In the genomic region with DNA sequence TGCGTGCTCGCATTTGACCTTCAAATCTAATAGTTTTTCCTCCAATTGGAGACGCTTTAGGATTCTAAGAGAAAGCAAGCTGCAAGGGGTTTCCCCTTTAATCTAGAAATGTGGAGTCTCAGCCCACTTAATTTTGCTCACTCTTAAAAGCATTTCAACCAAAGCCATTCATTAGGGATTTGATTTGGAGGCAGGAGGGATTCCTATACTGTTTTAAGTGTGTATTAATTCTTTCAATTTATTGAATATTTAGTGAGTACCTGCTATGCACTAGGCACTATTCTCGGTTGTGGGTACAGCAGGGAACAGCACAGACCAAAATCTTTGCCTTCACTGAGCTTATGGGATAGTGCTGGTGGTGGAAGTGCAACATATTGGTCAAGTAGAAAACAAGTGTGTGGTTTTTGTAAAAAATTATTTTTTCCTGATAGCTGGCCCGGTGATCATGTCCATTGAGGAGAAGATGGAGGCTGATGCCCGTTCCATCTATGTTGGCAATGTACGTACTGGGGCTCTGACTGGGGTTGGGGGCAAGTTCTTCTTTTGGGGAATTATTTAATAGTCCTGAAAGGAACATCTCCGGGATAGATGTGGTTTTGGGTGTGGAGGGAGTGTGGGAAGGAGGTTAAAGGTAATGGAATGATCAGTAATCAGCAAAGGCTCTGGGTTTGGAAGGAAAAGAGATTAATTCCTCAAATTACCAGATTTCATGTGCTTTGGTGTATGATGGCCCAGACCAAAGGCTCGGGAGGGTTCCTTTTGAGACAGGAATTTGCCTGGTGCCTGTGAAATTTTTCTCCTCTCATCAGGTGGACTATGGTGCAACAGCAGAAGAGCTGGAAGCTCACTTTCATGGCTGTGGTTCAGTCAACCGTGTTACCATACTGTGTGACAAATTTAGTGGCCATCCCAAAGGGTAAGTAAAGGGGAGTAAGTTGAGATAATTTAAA, we compare ENCODE assay signal across 8 cellular contexts. TPM values are rescaled to one million over a fixed set of nuclear protein-coding genes. Genes with fewer than 3 reads are reported as not detected.
DNase-seq lines count a peak whose midpoint lies in the region; ATAC-seq, FAIRE-seq and TF ChIP-seq lines count a peak whose summit lies in the region.

No MANE protein-coding gene starts in this region.

- no peaks in the 10 kb centered on the region for H3K27me3 ChIP-seq in iPS DF 6.9 (ENCODE audit: control insufficient read depth, insufficient read depth, low read length)
- no peaks in the 10 kb centered on the region for H3K27me3 ChIP-seq in smooth muscle cell (ENCODE audit: low read depth)

- ATAC-seq in activated CD8-positive, alpha-beta T cell treated with anti-CD3 and anti-CD28 coated beads, Interleukin-2, amount 10 ng/mL, durations not matched to agents 7 days and 5 days = no peak

- peak overlapping the region; percentile 91 for H3K27ac Mint-ChIP-seq in activated CD8-positive, alpha-beta T cell treated with anti-CD3 and anti-CD28 coated beads, Interleukin-2, amount 10 ng/mL, durations not matched to agents 7 days and 5 days

- H4K20me1 ChIP-seq in smooth muscle cell (ENCODE audit: low read depth) = peaks cover 33% of the 10 kb centered on the region

- FAIRE-seq in frontal cortex (lab: Jason Lieb, UNC) = no peak

- TF ChIP-seq CTCF in HEK293 (tag by site-specific recombination; IDR thresholded peaks at IDR 0.05) (no peak), smooth muscle cell (IDR thresholded peaks at IDR 0.05; ENCODE audit: borderline replicate concordance, insufficient read depth, poor library complexity, severe bottlenecking) (no peak)

- H3K4me3 Mint-ChIP-seq in activated CD8-positive, alpha-beta T cell treated with anti-CD3 and anti-CD28 coated beads, Interleukin-2, amount 10 ng/mL, durations not matched to agents 7 days and 5 days = peak overlapping the region; percentile 92

- DNase-seq in activated CD8-positive, alpha-beta T cell treated with anti-CD3 and anti-CD28 coated beads, Interleukin-2, amount 10 ng/mL, durations not matched to agents 7 days and 5 days = no peak
- no peak for DNase-seq in iPS DF 6.9 (ENCODE audit: low read depth, low spot score)
- DNase-seq in smooth muscle cell (lab: John Stamatoyannopoulos, UW; ENCODE audit: unreplicated experiment) = no peak
- no peak for DNase-seq in frontal cortex (ENCODE audit: low spot score in 2 of 2)
- no peak for DNase-seq in NCI-H1436 (lab: John Stamatoyannopoulos, UW)
- DNase-seq in NCI-H2029 treated with DMSO at 0.1 percent for 48 hours (lab: John Stamatoyannopoulos, UW) = no peak
- DNase-seq in SIG-M5 (lab: John Stamatoyannopoulos, UW) = no peak

- peaks cover 28% of the 10 kb centered on the region for H3K79me2 ChIP-seq in smooth muscle cell (ENCODE audit: low read depth)

- H3K9me3 ChIP-seq in HEK293 (ENCODE audit: control insufficient read depth, insufficient read depth, low read depth, low read length) (no peaks in the 10 kb centered on the region), iPS DF 6.9 (ENCODE audit: control insufficient read depth, insufficient read depth, low read length) (no peaks in the 10 kb centered on the region), smooth muscle cell (replicated peaks; ENCODE audit: low read depth) (no peaks in the 10 kb centered on the region)

- CTCF ChIA-PET in HEK293 (lab: Yijun Ruan, JAX) = interaction anchor here (0.6 to 2.5 kb wide), 8 partner anchors 11 to 285 kb away, joined by 3 to 14 read pairs (median 4); a partner anchor contains a TSS
- CTCF ChIA-PET in activated CD8-positive, alpha-beta T cell treated with anti-CD3 and anti-CD28 coated beads, Interleukin-2, amount 10 ng/mL, durations not matched to agents 7 days and 5 days (lab: Charles Lee) = interaction anchor here (0.7 to 4.8 kb wide), 13 partner anchors 12 to 254 kb away, joined by 3 to 75 read pairs (median 8); a partner anchor contains a TSS

- no peak overlapping the region for H2AFZ ChIP-seq in smooth muscle cell (ENCODE audit: low read depth)

- WGBS in iPS DF 6.9 (ENCODE audit: insufficient coverage, insufficient read length) = 100% methylated on average over 1 of the region's 10 CpGs
- WGBS in smooth muscle cell (ENCODE audit: low lambda C conversion rate) = 61% methylated on average over 10 of the region's 10 CpGs

- H3K36me3 Mint-ChIP-seq in activated CD8-positive, alpha-beta T cell treated with anti-CD3 and anti-CD28 coated beads, Interleukin-2, amount 10 ng/mL, durations not matched to agents 7 days and 5 days (ENCODE audit: low read depth) = peaks cover 51% of the 10 kb centered on the region

- H3K9ac ChIP-seq in smooth muscle cell (ENCODE audit: low read depth) = peak overlapping the region; percentile 99

- H3K36me3 ChIP-seq in HEK293 (ENCODE audit: control insufficient read depth in 2 of 2, insufficient read depth in 1 of 2, low read length in 2 of 2) (peaks cover 25 to 41% of the 10 kb centered on the region in 2 experiments), iPS DF 6.9 (ENCODE audit: control insufficient read depth, insufficient read depth, low read length) (peaks cover 18% of the 10 kb centered on the region), smooth muscle cell (ENCODE audit: low read depth) (no peaks in the 10 kb centered on the region)

- peaks cover 33% of the 10 kb centered on the region for H3K4me1 Mint-ChIP-seq in activated CD8-positive, alpha-beta T cell treated with anti-CD3 and anti-CD28 coated beads, Interleukin-2, amount 10 ng/mL, durations not matched to agents 7 days and 5 days (ENCODE audit: low read depth)

- H3K4me3 ChIP-seq in HEK293 (ENCODE audit: low read depth, low read length) (peak overlapping the region; percentile 97), iPS DF 6.9 (ENCODE audit: low read length) (peak overlapping the region; percentile 92; the same call in 1 of the 2 replicates), smooth muscle cell (peak overlapping the region; percentile 92)

- H3K27ac ChIP-seq in HEK293 (ENCODE audit: extremely low read depth, low read depth, low read length) (peak overlapping the region; percentile 92), iPS DF 6.9 (ENCODE audit: low read length) (no peak overlapping the region), smooth muscle cell (ENCODE audit: low read depth) (peak overlapping the region; percentile 98)

- H3F3A ChIP-seq in smooth muscle cell (ENCODE audit: low read depth) = peaks cover 54% of the 10 kb centered on the region

- H3K27me3 Mint-ChIP-seq in activated CD8-positive, alpha-beta T cell treated with anti-CD3 and anti-CD28 coated beads, Interleukin-2, amount 10 ng/mL, durations not matched to agents 7 days and 5 days (ENCODE audit: low read depth) = no peaks in the 10 kb centered on the region

- no peaks in the 10 kb centered on the region for H3K9me3 Mint-ChIP-seq in activated CD8-positive, alpha-beta T cell treated with anti-CD3 and anti-CD28 coated beads, Interleukin-2, amount 10 ng/mL, durations not matched to agents 7 days and 5 days (ENCODE audit: insufficient read depth)

- H3K4me1 ChIP-seq in HEK293 (ENCODE audit: control insufficient read depth, insufficient read depth, low read length) (peaks cover 15% of the 10 kb centered on the region), iPS DF 6.9 (ENCODE audit: control insufficient read depth, insufficient read depth, low read length) (peaks cover 1% of the 10 kb centered on the region; the same call in 1 of the 2 replicates), smooth muscle cell (ENCODE audit: low read depth) (peaks cover 19% of the 10 kb centered on the region)

- H3K4me2 ChIP-seq in smooth muscle cell = peak overlapping the region; percentile 95

- POLR2A ChIA-PET in HEK293 (lab: Yijun Ruan, JAX) = interaction anchor here (1.3 to 7.9 kb wide), 5 partner anchors 19 to 233 kb away, joined by 3 to 170 read pairs (median 17); a partner anchor contains a TSS
- POLR2A ChIA-PET in activated CD8-positive, alpha-beta T cell treated with anti-CD3 and anti-CD28 coated beads, Interleukin-2, amount 10 ng/mL, durations not matched to agents 7 days and 5 days (lab: Charles Lee) = interaction anchor here (0.6 to 6.2 kb wide), 12 partner anchors 14 to 1370 kb away, joined by 3 to 115 read pairs (median 6); a partner anchor contains a TSS

TF ChIP-seq in HEK293, 187 proteins besides CTCF, POLR2A, EP300 and RAD21 (continues in another document):
- TF ChIP-seq ZNF473 (tag by site-specific recombination; IDR thresholded peaks at IDR 0.05) (no peak), SCRT2 (tag by site-specific recombination; IDR thresholded peaks at IDR 0.05) (no peak), ZNF174 (tag by site-specific recombination; IDR thresholded peaks at IDR 0.05) (no peak)
- TF ChIP-seq, protein P1, sequence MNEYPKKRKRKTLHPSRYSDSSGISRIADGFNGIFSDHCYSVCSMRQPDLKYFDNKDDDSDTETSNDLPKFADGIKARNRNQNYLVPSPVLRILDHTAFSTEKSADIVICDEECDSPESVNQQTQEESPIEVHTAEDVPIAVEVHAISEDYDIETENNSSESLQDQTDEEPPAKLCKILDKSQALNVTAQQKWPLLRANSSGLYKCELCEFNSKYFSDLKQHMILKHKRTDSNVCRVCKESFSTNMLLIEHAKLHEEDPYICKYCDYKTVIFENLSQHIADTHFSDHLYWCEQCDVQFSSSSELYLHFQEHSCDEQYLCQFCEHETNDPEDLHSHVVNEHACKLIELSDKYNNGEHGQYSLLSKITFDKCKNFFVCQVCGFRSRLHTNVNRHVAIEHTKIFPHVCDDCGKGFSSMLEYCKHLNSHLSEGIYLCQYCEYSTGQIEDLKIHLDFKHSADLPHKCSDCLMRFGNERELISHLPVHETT (tag by site-specific recombination; IDR thresholded peaks at IDR 0.05) = 0 out of 2 replicates have a peak, but pooled peaks have one; percentile 7

RNA-seq across cellular contexts. Expression of a gene that starts 1.6 kb away (rescaled TPM):
- 100 to 1,000 TPM; 200 to 210 TPM for total RNA-seq in activated CD8-positive, alpha-beta T cell treated with anti-CD3 and anti-CD28 coated beads, Interleukin-2, amount 10 ng/mL, durations not matched to agents 7 days and 5 days
- 48.3 and 52.3 TPM in 2 replicates for total RNA-seq in smooth muscle cell
- 139 and 156 TPM in 2 replicates for polyA plus RNA-seq in smooth muscle cell
- 70.1 TPM for total RNA-seq in frontal cortex

RNA-seq across cellular contexts. Expression of a gene that starts 16.2 kb away (rescaled TPM):
- 1 to 10 TPM; 2.2 to 2.9 TPM for total RNA-seq in activated CD8-positive, alpha-beta T cell treated with anti-CD3 and anti-CD28 coated beads, Interleukin-2, amount 10 ng/mL, durations not matched to agents 7 days and 5 days
- total RNA-seq in smooth muscle cell (11.7 and 13.2 TPM in 2 replicates), frontal cortex (10.6 TPM)
- polyA plus RNA-seq in smooth muscle cell = 1.6 and 2.0 TPM in 2 replicates

RNA-seq across cellular contexts. Expression of a gene that starts 20.2 kb away (rescaled TPM):
- total RNA-seq in activated CD8-positive, alpha-beta T cell treated with anti-CD3 and anti-CD28 coated beads, Interleukin-2, amount 10 ng/mL, durations not matched to agents 7 days and 5 days = 10 to 100 TPM; 22.6 to 28.3 TPM
- total RNA-seq in smooth muscle cell (1.7 and 2.0 TPM in 2 replicates), frontal cortex (4.5 TPM)
- polyA plus RNA-seq in smooth muscle cell = 0.71 and 1.5 TPM in 2 replicates

RNA-seq across cellular contexts. Expression of a gene that starts 29.8 kb away (rescaled TPM):
- 1 to 10 TPM in 1 of 2 experiments, under 1 TPM in 1; 0.94 to 1.1 TPM for total RNA-seq in activated CD8-positive, alpha-beta T cell treated with anti-CD3 and anti-CD28 coated beads, Interleukin-2, amount 10 ng/mL, durations not matched to agents 7 days and 5 days
- 70.3 and 81.0 TPM in 2 replicates for total RNA-seq in smooth muscle cell
- 127 and 134 TPM in 2 replicates for polyA plus RNA-seq in smooth muscle cell
- total RNA-seq in frontal cortex = 154 TPM

RNA-seq across cellular contexts. Expression of a gene that starts 36.9 kb away (rescaled TPM):
- total RNA-seq in activated CD8-positive, alpha-beta T cell treated with anti-CD3 and anti-CD28 coated beads, Interleukin-2, amount 10 ng/mL, durations not matched to agents 7 days and 5 days = 1 to 10 TPM; 7.8 to 9.2 TPM
- total RNA-seq in smooth muscle cell = 5.0 and 5.4 TPM in 2 replicates
- polyA plus RNA-seq in smooth muscle cell = 4.9 and 5.1 TPM in 2 replicates
- total RNA-seq in frontal cortex = 2.0 TPM
